In the genomic region with DNA sequence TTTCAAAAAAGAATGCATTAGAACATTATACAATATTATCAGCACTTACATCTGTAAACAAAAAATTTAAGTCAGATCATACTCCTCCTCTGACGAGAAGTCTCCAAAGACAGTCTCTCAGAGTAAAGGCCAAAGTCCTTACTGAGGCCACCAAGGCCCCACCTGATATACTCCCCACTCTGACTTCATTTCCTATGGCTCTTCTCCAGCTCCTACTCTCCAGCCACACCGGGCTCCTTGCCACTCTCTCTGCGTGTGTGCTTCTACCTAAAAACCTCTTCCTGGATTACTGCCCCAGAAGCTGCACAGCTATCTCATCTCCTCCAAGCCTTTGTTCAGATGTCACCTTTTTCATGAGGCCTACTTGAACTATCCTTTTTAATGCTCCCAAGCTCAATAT, we compare ENCODE assay signal across 14 cellular contexts.
DNase-seq lines count a peak whose midpoint lies in the region; ATAC-seq lines count a peak whose summit lies in the region.
"Had no signal": no experiment of that assay in that cellular context is flagged by ENCODE, and none has a peak within 500 bp of the region (broad histone marks: within the 10 kb centered on the region; RNA-seq: fewer than 3 reads in every experiment).

No MANE protein-coding gene starts in this region.

- H3K27me3 Mint-ChIP-seq in activated naive CD4-positive, alpha-beta T cell treated with anti-CD3 and anti-CD28 coated beads, Interleukin-2, amount 50 U/mL, for 24 hours, result no peaks in the 10 kb centered on the region
- H3K27me3 Mint-ChIP-seq: activated CD8-positive, alpha-beta memory T cell treated with anti-CD3 and anti-CD28 coated beads, Interleukin-2, amount 10 ng/mL, durations not matched to agents 7 days and 5 days had no signal

- H3K36me3 Mint-ChIP-seq in activated naive CD4-positive, alpha-beta T cell treated with anti-CD3 and anti-CD28 coated beads, Interleukin-2, amount 50 U/mL, for 24 hours, result peaks cover 18% of the 10 kb centered on the region

- ATAC-seq in HG02588 (IDR thresholded peaks at IDR 0.05; ENCODE audit: unreplicated experiment), result no peak
- ATAC-seq: activated CD8-positive, alpha-beta memory T cell treated with anti-CD3 and anti-CD28 coated beads, Interleukin-2, amount 10 ng/mL, durations not matched to agents 7 days and 5 days had no signal

- H3K27ac ChIP-seq in subcutaneous abdominal adipose tissue (ENCODE audit: low read depth, low read length), result peak overlapping the region; percentile 4

- H3K36me3 ChIP-seq in subcutaneous abdominal adipose tissue (ENCODE audit: control insufficient read depth in 5 of 5, insufficient read depth in 5 of 5, low read length in 5 of 5), result peaks cover 12 to 44% (median 31%) of the 10 kb centered on the region in 5 donors

- DNase-seq in activated naive CD4-positive, alpha-beta T cell treated with anti-CD3 and anti-CD28 coated beads, Interleukin-2, amount 50 U/mL, for 16 hours, result no peak
- peak; percentile 83 for DNase-seq in cerebellar cortex (ENCODE audit: low spot score)
- peak; percentile 26 for DNase-seq in kidney tubule cell (ENCODE audit: low spot score)
- DNase-seq in NOMO-1 treated with dmso at 0.1 percent for 144 hours (lab: John Stamatoyannopoulos, UW; ENCODE audit: unreplicated experiment), result no peak
- DNase-seq in NCI-H748 (lab: John Stamatoyannopoulos, UW; ENCODE audit: unreplicated experiment), result no peak
- DNase-seq: activated CD8-positive, alpha-beta memory T cell treated with anti-CD3 and anti-CD28 coated beads, Interleukin-2, amount 10 ng/mL, durations not matched to agents 7 days and 5 days; left cardiac atrium; NCI-H1048; SK-N-SH; stimulated activated CD4-positive, alpha-beta T cell treated with anti-CD3 and anti-CD28 coated beads, Interleukin-4, amount 100 ng/mL, for 24 hours had no signal

- no peaks in the 10 kb centered on the region for H3K9me3 ChIP-seq in subcutaneous abdominal adipose tissue (ENCODE audit: control insufficient read depth in 5 of 5, low read length in 5 of 5)
- H3K9me3 ChIP-seq: SK-N-SH had no signal

- peak overlapping the region in 2 of 5 donors; percentile 19 to 53 for H3K9ac ChIP-seq in subcutaneous abdominal adipose tissue (ENCODE audit: low read length in 5 of 5)
- H3K9ac ChIP-seq: SK-N-SH had no signal

- peaks cover 3 to 39% (median 34%) of the 10 kb centered on the region in 5 donors for H3K4me1 ChIP-seq in subcutaneous abdominal adipose tissue (ENCODE audit: control insufficient read depth in 5 of 5, insufficient read depth in 5 of 5, low read length in 5 of 5)

- H3K27ac Mint-ChIP-seq in activated naive CD4-positive, alpha-beta T cell treated with anti-CD3 and anti-CD28 coated beads, Interleukin-2, amount 50 U/mL, for 24 hours, result peak overlapping the region; percentile 16
- H3K27ac Mint-ChIP-seq: activated CD8-positive, alpha-beta memory T cell treated with anti-CD3 and anti-CD28 coated beads, Interleukin-2, amount 10 ng/mL, durations not matched to agents 7 days and 5 days; nephron had no signal

- H3K4me3 ChIP-seq in subcutaneous abdominal adipose tissue (ENCODE audit: low read depth in 1 of 5, low read length in 5 of 5), result no peak overlapping the region

- H3K27me3 ChIP-seq in subcutaneous abdominal adipose tissue (ENCODE audit: control insufficient read depth in 5 of 5, insufficient read depth in 4 of 5, low read length in 5 of 5), result no peaks in the 10 kb centered on the region

- H3K4me1 Mint-ChIP-seq in activated naive CD4-positive, alpha-beta T cell treated with anti-CD3 and anti-CD28 coated beads, Interleukin-2, amount 50 U/mL, for 24 hours, result peaks cover 60% of the 10 kb centered on the region

- H3K4me3 Mint-ChIP-seq in activated naive CD4-positive, alpha-beta T cell treated with anti-CD3 and anti-CD28 coated beads, Interleukin-2, amount 50 U/mL, for 24 hours, result no peak overlapping the region
- H3K4me3 Mint-ChIP-seq: activated CD8-positive, alpha-beta memory T cell treated with anti-CD3 and anti-CD28 coated beads, Interleukin-2, amount 10 ng/mL, durations not matched to agents 7 days and 5 days; nephron had no signal

- H3K9me3 Mint-ChIP-seq in activated naive CD4-positive, alpha-beta T cell treated with anti-CD3 and anti-CD28 coated beads, Interleukin-2, amount 50 U/mL, for 24 hours, result no peaks in the 10 kb centered on the region
- H3K9me3 Mint-ChIP-seq: nephron had no signal

Comparison
In these comparisons a context has a peak if more than half of its experiments do, and no peak if none do; other contexts are left out.
1. DNase-seq: peak in cerebellar cortex (single experiment) and kidney tubule cell (single experiment); none in activated naive CD4-positive, alpha-beta T cell treated with anti-CD3 and anti-CD28 coated beads, Interleukin-2, amount 50 U/mL, for 16 hours (single experiment), NOMO-1 treated with dmso at 0.1 percent for 144 hours (single experiment) and NCI-H748 (single experiment).